8 cellular contexts compared by ENCODE assay signal in the genomic region with DNA sequence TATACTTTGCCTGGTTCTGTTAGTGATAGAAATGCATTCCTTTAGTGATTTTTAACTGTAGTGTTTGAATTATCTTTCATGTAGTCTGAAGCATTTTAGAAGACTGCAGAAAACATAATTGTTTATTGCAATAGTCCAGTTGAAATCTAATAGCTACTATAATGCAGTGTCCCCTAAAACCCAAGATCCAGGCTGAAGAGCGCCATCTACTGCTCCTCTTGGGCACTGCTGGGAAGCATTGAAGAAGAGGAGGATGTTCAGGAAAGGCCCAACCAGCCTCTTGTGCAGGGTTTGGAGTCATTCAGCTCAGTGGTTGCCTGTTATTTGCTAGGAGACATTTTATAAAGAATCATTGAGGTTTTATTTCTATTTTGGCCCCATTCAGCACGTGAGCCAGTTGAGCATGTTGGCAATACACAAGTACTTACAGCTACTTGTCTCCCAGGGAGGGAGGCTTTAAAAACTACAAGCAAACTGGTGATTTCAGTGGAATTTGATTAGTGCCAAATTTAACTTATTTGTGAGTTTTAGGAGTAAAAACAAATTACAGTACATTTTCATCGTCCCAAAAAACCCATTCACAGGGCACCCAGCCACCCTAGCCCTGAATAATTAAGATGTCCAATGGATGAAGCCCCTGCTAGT.
DNase-seq lines count a peak whose midpoint lies in the region; ATAC-seq and TF ChIP-seq lines count a peak whose summit lies in the region.

No MANE protein-coding gene starts in this region.

- H3K36me3 ChIP-seq in adrenal gland (replicated peaks in 1 of 2): peaks cover 0 to 54% of the 10 kb centered on the region in 2 donors
- H3K36me3 ChIP-seq in left ventricle myocardium inferior: peaks cover 74% of the 10 kb centered on the region

- H3K9me3 ChIP-seq in adrenal gland (replicated peaks in 1 of 3) (no peaks in the 10 kb centered on the region), left ventricle myocardium inferior (replicated peaks) (no peaks in the 10 kb centered on the region)

- H3K4me1 ChIP-seq in adrenal gland (replicated peaks in 1 of 2): peaks cover 0 to 25% of the 10 kb centered on the region in 2 donors
- peaks cover 12% of the 10 kb centered on the region for H3K4me1 ChIP-seq in left ventricle myocardium inferior

- H3K27me3 ChIP-seq in adrenal gland: no peaks in the 10 kb centered on the region
- H3K27me3 ChIP-seq in left ventricle myocardium inferior (ENCODE audit: low read depth): no peaks in the 10 kb centered on the region

- DNase-seq in ELF-1 (ENCODE audit: low read depth, low spot score) (peak; percentile 84), M059J (ENCODE audit: low read depth) (peak; percentile 66), T follicular helper cell (ENCODE audit: low read depth) (peak; percentile 44), adrenal gland (peak; percentile 64 to 92 (median 77)), left ventricle myocardium inferior (peak; percentile 66), retinal pigment epithelial cell (ENCODE audit: low read depth) (peak; percentile 15)

- intact Hi-C loops in adrenal gland (cut with DNase I) (loop anchor here (10.0 kb wide), 3 partner anchors 121 to 371 kb away; a partner anchor contains a TSS), left ventricle myocardium inferior (cut with micrococcal nuclease) (no loop called here)

- ATAC-seq in GM18502 (IDR thresholded peaks at IDR 0.05; ENCODE audit: poor library complexity, unreplicated experiment) (no peak), HG03135 (IDR thresholded peaks at IDR 0.05; ENCODE audit: unreplicated experiment) (no peak)

- H3K4me3 ChIP-seq in adrenal gland (no peak overlapping the region), left ventricle myocardium inferior (no peak overlapping the region), retinal pigment epithelial cell (ENCODE audit: low read length) (no peak overlapping the region)

- no peak for TF ChIP-seq POLR2A in adrenal gland (IDR thresholded peaks at IDR 0.05)

- WGBS in adrenal gland, 4 donors: 27 to 47% (median 40%) methylated on average over 3 of the region's 3 CpGs

- H3K27ac ChIP-seq in adrenal gland (no peak overlapping the region), left ventricle myocardium inferior (replicated peaks) (no peak overlapping the region)

- TF ChIP-seq CTCF in adrenal gland (IDR thresholded peaks at IDR 0.05) (peak; percentile 88 to 97 (median 91)), left ventricle myocardium inferior (IDR thresholded peaks at IDR 0.05; ENCODE audit: borderline replicate concordance) (peak; percentile 99), retinal pigment epithelial cell (conservative IDR thresholded peaks at IDR 0.05; ENCODE audit: low read depth, low read length) (peak; percentile 99)

Comparison
In these comparisons a context has a peak if more than half of its experiments do, and no peak if none do; other contexts are left out.
1. DNase-seq: peak in every context shown above with its lines; median percentile 84 in ELF-1; 77 in adrenal gland; 66 in M059J; 66 in left ventricle myocardium inferior; 44 in T follicular helper cell; 15 in retinal pigment epithelial cell.